Comparison of ENCODE assay signal across 8 cellular contexts in the genomic region with DNA sequence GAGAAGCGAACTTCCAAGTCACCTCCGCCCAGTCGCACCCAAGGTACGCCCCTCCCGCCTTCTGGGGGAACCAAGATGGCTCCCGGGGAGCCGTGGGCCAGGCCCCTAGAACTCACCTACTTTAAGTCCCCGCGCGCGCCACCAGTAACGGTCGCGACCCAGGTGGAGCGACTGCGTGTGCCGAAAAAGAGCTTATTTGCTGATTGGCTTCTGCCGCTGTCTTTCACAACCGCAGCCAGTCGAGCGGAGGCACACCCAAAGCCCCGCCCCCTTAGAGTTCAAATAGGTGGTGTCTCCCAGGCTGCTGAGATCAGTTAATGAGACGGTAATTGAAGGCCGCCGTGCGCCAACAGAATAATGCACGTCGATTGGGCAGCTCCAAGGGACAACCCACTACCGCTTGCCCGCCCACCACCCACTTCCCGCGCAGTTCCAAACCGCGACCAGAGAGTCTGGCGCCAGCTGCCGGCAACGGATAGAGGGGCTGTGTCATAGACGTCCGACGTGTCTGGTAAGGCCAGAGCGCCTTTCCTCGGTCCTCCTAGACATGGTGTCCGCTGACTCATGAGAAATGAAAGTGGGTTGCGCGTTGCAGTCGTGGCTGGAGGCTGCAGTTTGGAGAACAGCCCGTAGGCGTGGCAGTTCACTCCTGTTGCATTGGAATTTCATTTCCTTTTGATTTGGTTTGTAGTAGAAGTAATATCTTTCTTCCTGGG. TPM values are rescaled to one million over a fixed set of nuclear protein-coding genes. Genes with fewer than 3 reads are reported as not detected.
DNase-seq lines count a peak whose midpoint lies in the region; ATAC-seq and TF ChIP-seq lines count a peak whose summit lies in the region.

A gene with protein sequence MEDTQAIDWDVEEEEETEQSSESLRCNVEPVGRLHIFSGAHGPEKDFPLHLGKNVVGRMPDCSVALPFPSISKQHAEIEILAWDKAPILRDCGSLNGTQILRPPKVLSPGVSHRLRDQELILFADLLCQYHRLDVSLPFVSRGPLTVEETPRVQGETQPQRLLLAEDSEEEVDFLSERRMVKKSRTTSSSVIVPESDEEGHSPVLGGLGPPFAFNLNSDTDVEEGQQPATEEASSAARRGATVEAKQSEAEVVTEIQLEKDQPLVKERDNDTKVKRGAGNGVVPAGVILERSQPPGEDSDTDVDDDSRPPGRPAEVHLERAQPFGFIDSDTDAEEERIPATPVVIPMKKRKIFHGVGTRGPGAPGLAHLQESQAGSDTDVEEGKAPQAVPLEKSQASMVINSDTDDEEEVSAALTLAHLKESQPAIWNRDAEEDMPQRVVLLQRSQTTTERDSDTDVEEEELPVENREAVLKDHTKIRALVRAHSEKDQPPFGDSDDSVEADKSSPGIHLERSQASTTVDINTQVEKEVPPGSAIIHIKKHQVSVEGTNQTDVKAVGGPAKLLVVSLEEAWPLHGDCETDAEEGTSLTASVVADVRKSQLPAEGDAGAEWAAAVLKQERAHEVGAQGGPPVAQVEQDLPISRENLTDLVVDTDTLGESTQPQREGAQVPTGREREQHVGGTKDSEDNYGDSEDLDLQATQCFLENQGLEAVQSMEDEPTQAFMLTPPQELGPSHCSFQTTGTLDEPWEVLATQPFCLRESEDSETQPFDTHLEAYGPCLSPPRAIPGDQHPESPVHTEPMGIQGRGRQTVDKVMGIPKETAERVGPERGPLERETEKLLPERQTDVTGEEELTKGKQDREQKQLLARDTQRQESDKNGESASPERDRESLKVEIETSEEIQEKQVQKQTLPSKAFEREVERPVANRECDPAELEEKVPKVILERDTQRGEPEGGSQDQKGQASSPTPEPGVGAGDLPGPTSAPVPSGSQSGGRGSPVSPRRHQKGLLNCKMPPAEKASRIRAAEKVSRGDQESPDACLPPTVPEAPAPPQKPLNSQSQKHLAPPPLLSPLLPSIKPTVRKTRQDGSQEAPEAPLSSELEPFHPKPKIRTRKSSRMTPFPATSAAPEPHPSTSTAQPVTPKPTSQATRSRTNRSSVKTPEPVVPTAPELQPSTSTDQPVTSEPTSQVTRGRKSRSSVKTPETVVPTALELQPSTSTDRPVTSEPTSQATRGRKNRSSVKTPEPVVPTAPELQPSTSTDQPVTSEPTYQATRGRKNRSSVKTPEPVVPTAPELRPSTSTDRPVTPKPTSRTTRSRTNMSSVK (N-terminal part only) (minus strand): TSS at position 153 of the 716 bp plus-strand sequence. CDS start 2,106 bp downstream, outside the sequence.

- ATAC-seq in GM19324 (IDR thresholded peaks at IDR 0.05; ENCODE audit: low FRiP score, unreplicated experiment) (peak; percentile 71), HG03469 (IDR thresholded peaks at IDR 0.05; ENCODE audit: unreplicated experiment) (peak; percentile 39)

- H3K36me3 Mint-ChIP-seq in activated CD4-positive, alpha-beta T cell treated with anti-CD3 and anti-CD28 coated beads, Interleukin-2, amount 10 ng/mL, durations not matched to agents 24 days and 14 days (ENCODE audit: low read depth): peaks cover 55% of the 10 kb centered on the region

- H3K9ac ChIP-seq in BLaER1 treated with 17β-estradiol and CSF1 and Interleukin-3, amounts not matched to agents 10 nM and 100 nM: peak within 1 kb of the TSS; percentile 83 to 100 (median 98)
- peak within 1 kb of the TSS; percentile 83 to 84 for H3K9ac ChIP-seq in colonic mucosa (ENCODE audit: low read depth in 2 of 2, low read length in 2 of 2)

- peak; percentile 99 for DNase-seq in NCI-H526 treated with DMSO at 0.1 percent for 48 hours (lab: John Stamatoyannopoulos, UW)
- peak; percentile 99 for DNase-seq in activated CD4-positive, alpha-beta T cell treated with anti-CD3 and anti-CD28 coated beads, Interleukin-2, amount 10 ng/mL, durations not matched to agents 24 days and 14 days
- peak; percentile 99 for DNase-seq in colonic mucosa
- peak; percentile 94 to 97 for DNase-seq in stimulated activated CD4-positive, alpha-beta T cell treated with anti-CD3 and anti-CD28 coated beads, Interleukin-1b, Interleukin-23, amount 100 ng/mL, for 4 hours (ENCODE audit: low read depth in 2 of 2)

- H3K9me3 ChIP-seq in BLaER1 treated with 17β-estradiol and CSF1 and Interleukin-3, amounts not matched to agents 10 nM and 100 nM (replicated peaks in 1 of 11): no peaks in the 10 kb centered on the region; a peak in 1 of 22 replicates
- H3K9me3 ChIP-seq in colonic mucosa: no peaks in the 10 kb centered on the region

- TF ChIP-seq CTCF in colonic mucosa (IDR thresholded peaks at IDR 0.05): no peak

- H3K4me1 ChIP-seq in BLaER1 treated with 17β-estradiol and CSF1 and Interleukin-3, amounts not matched to agents 10 nM and 100 nM: peaks cover 39 to 55% (median 46%) of the 10 kb centered on the region in 10 experiments
- H3K4me1 ChIP-seq in colonic mucosa: peaks cover 7% of the 10 kb centered on the region

- no peaks in the 10 kb centered on the region for H3K27me3 Mint-ChIP-seq in activated CD4-positive, alpha-beta T cell treated with anti-CD3 and anti-CD28 coated beads, Interleukin-2, amount 10 ng/mL, durations not matched to agents 24 days and 14 days

- H3K4me1 Mint-ChIP-seq in activated CD4-positive, alpha-beta T cell treated with anti-CD3 and anti-CD28 coated beads, Interleukin-2, amount 10 ng/mL, durations not matched to agents 24 days and 14 days: peaks cover 44% of the 10 kb centered on the region

- peak within 1 kb of the TSS; percentile 76 to 100 (median 98) for H3K27ac ChIP-seq in BLaER1 treated with 17β-estradiol and CSF1 and Interleukin-3, amounts not matched to agents 10 nM and 100 nM
- H3K27ac ChIP-seq in colonic mucosa (peak within 1 kb of the TSS; percentile 88), layer of hippocampus (ENCODE audit: low read depth, low read length) (peak within 1 kb of the TSS; percentile 85)

- peak within 1 kb of the TSS; percentile 99 for H3K27ac Mint-ChIP-seq in activated CD4-positive, alpha-beta T cell treated with anti-CD3 and anti-CD28 coated beads, Interleukin-2, amount 10 ng/mL, durations not matched to agents 24 days and 14 days

- peak within 1 kb of the TSS; percentile 95 for H3K4me3 Mint-ChIP-seq in activated CD4-positive, alpha-beta T cell treated with anti-CD3 and anti-CD28 coated beads, Interleukin-2, amount 10 ng/mL, durations not matched to agents 24 days and 14 days

- peak within 1 kb of the TSS; percentile 67 to 98 (median 90) for H3K4me3 ChIP-seq in BLaER1 treated with 17β-estradiol and CSF1 and Interleukin-3, amounts not matched to agents 10 nM and 100 nM
- peak within 1 kb of the TSS; percentile 56 for H3K4me3 ChIP-seq in colonic mucosa

- H3K36me3 ChIP-seq in BLaER1 treated with 17β-estradiol and CSF1 and Interleukin-3, amounts not matched to agents 10 nM and 100 nM: peaks cover 30 to 42% (median 40%) of the 10 kb centered on the region in 11 experiments
- no peaks in the 10 kb centered on the region for H3K36me3 ChIP-seq in colonic mucosa

- intact Hi-C loops in activated CD4-positive, alpha-beta T cell treated with anti-CD3 and anti-CD28 coated beads, Interleukin-2, amount 10 ng/mL, durations not matched to agents 24 days and 14 days (cut with micrococcal nuclease): loop anchor here (1.0 to 2.0 kb wide), 7 partner anchors 25 to 160 kb away; partner anchors contain the start of genes ABCF1, C6orf136, FLOT1 and MRPS18B
- intact Hi-C loops in colonic mucosa (cut with DNase I): loop anchor here (2.0 kb wide), 1 partner anchor 26 kb away; the partner anchor contains the start of gene NRM

- H3K9me3 Mint-ChIP-seq in activated CD4-positive, alpha-beta T cell treated with anti-CD3 and anti-CD28 coated beads, Interleukin-2, amount 10 ng/mL, durations not matched to agents 24 days and 14 days: no peaks in the 10 kb centered on the region

- no peaks in the 10 kb centered on the region for H3K27me3 ChIP-seq in BLaER1 treated with 17β-estradiol and CSF1 and Interleukin-3, amounts not matched to agents 10 nM and 100 nM
- H3K27me3 ChIP-seq in colonic mucosa (no peaks in the 10 kb centered on the region), layer of hippocampus (ENCODE audit: control insufficient read depth, insufficient read depth, low read length) (no peaks in the 10 kb centered on the region)

- peaks cover 9 to 10% (median 10%) of the 10 kb centered on the region in 11 experiments for H4K20me1 ChIP-seq in BLaER1 treated with 17β-estradiol and CSF1 and Interleukin-3, amounts not matched to agents 10 nM and 100 nM

- H3K4me2 ChIP-seq in BLaER1 treated with 17β-estradiol and CSF1 and Interleukin-3, amounts not matched to agents 10 nM and 100 nM: peak within 1 kb of the TSS; percentile 85 to 96 (median 92)

RNA-seq across cellular contexts. Expression of the gene that starts here (rescaled TPM):
- 93.9 and 97.2 TPM in 2 replicates for total RNA-seq in activated CD4-positive, alpha-beta T cell treated with anti-CD3 and anti-CD28 coated beads, Interleukin-2, amount 10 ng/mL, durations not matched to agents 24 days and 14 days
- 10 to 100 TPM; 14.0 to 59.0 TPM for total RNA-seq in colonic mucosa

Comparison
In these comparisons a context has a peak if more than half of its experiments do, and no peak if none do; other contexts are left out.
1. Peak in every context shown above with its lines: DNase-seq, ATAC-seq, H3K4me3 ChIP-seq and H3K27ac ChIP-seq.